In genomic region chr3:14741510-14741909, GRCh38 we compare ENCODE assay signal across 27 cellular contexts.
"Had no signal": no experiment of that assay in that cellular context is flagged by ENCODE, and none has a peak within 500 bp of the region (broad histone marks: within the 10 kb centered on the region; RNA-seq: fewer than 3 reads in every experiment).

No MANE protein-coding gene starts in this region.

- DNase-seq: activated B cell treated with CpG ODN at 0.5 μM for 24 hours; activated CD4-positive, alpha-beta memory T cell treated with anti-CD3 and anti-CD28 coated beads, Interleukin-2, amount 10 ng/mL, durations not matched to agents 7 days and 5 days; activated CD4-positive, alpha-beta T cell treated with anti-CD3 and anti-CD28 coated beads for 1 hour; activated CD4-positive, alpha-beta T cell treated with anti-CD3 and anti-CD28 coated beads, Interleukin-2, amount 10 ng/mL, durations not matched to agents 7 days and 5 days; activated gamma-delta T cell treated with Interleukin-2 at 50 U/mL for 16 hours; activated naive CD4-positive, alpha-beta T cell treated with anti-CD3 and anti-CD28 coated beads, Interleukin-2, amount 10 ng/mL, durations not matched to agents 7 days and 5 days; activated naive CD8-positive, alpha-beta T cell treated with anti-CD3 and anti-CD28 coated beads for 36 hours; activated T-cell treated with anti-CD3 and anti-CD28 coated beads for 4 hours; activated T-cell treated with anti-CD3 and anti-CD28 coated beads, Interleukin-2, amount 50 U/mL, for 48 hours; brain microvascular endothelial cell; caudate nucleus; Kasumi-1; NCI-H1048; NCI-H146; NCI-H187 treated with DMSO at 0.1 percent for 48 hours; NCI-H2081 treated with DMSO at 0.1 percent for 48 hours; NCI-H2171 treated with DMSO at 0.1 percent for 48 hours; NCI-H226; NCI-H526; NCI-H774; Peyer's patch; SIG-M5; T-cell; T-helper 2 cell; T1000 had no signal

- ATAC-seq: K562, T-cell had no signal

- H3K4me1 ChIP-seq: Peyer's patch had no signal

- H3K36me3 ChIP-seq: brain microvascular endothelial cell, Peyer's patch had no signal

- H3K4me3 ChIP-seq: K562, Peyer's patch, SK-N-MC had no signal

- H3K9me3 ChIP-seq: Peyer's patch had no signal

- H3K27me3 ChIP-seq: brain microvascular endothelial cell, Peyer's patch had no signal

- H3K27ac ChIP-seq: brain microvascular endothelial cell, Peyer's patch, SK-N-MC had no signal
